Comparison of ENCODE assay signal across 1 cellular context in genomic region chr11:63508009-63508408, GRCh38.
TF ChIP-seq lines count a peak whose summit lies in the region.

No MANE protein-coding gene starts in this region.

TF ChIP-seq in K562, 482 proteins besides CTCF, POLR2A, EP300 and RAD21 (continued from another document):
- TF ChIP-seq DEAF1 (CRISPR knock-in tag; IDR thresholded peaks at IDR 0.05), result peak; percentile 84
- peak; percentile 39 for TF ChIP-seq CTBP1 (IDR thresholded peaks at IDR 0.05; ENCODE audit: borderline replicate concordance)
- no peak for TF ChIP-seq HNRNPK (IDR thresholded peaks at IDR 0.05; ENCODE audit: low read depth, low read length, poor library complexity, severe bottlenecking)
- TF ChIP-seq JUND (IDR thresholded peaks at IDR 0.05; ENCODE audit: borderline replicate concordance, low read depth, low read length), result peak; percentile 28; the same call in 1 of the 2 replicates
- no peak; the same call in 2 of the 3 replicates for TF ChIP-seq JUND (tag; IDR thresholded peaks at IDR 0.05; ENCODE audit: borderline replicate concordance, low read depth, low read length)
- 0 out of 4 replicates have a peak, but pooled peaks of 1 of the 2 experiments have one; percentile 36 for TF ChIP-seq MAZ (CRISPR knock-in tag; conservative IDR thresholded peaks at IDR 0.05 in 1 of 2, IDR thresholded peaks at IDR 0.05 in 1 of 2)
- no peak for TF ChIP-seq ZNF274 (IDR thresholded peaks at IDR 0.05; ENCODE audit: borderline replicate concordance, low read depth, low read length)
- peak in 1 of 2 experiments; percentile 37; a peak in 1 of 4 replicates for TF ChIP-seq RCOR1 (IDR thresholded peaks at IDR 0.05; ENCODE audit: borderline replicate concordance in 1 of 2, low read depth in 2 of 2, low read length in 2 of 2)
- peak in 1 of 2 experiments; percentile 46; a peak in 1 of 4 replicates for TF ChIP-seq SRF (CRISPR knock-in tag; IDR thresholded peaks at IDR 0.05)
- no peak for TF ChIP-seq ZNF75A (CRISPR knock-in tag; IDR thresholded peaks at IDR 0.05)
- peak; percentile 61; the same call in 1 of the 2 replicates for TF ChIP-seq SMC3 (conservative IDR thresholded peaks at IDR 0.05; ENCODE audit: insufficient read depth, low read depth, low read length)
- peak; percentile 12 for TF ChIP-seq MEIS2 (IDR thresholded peaks at IDR 0.05; ENCODE audit: partially characterized antibody)
- TF ChIP-seq CTCFL (IDR thresholded peaks at IDR 0.05; ENCODE audit: borderline replicate concordance, insufficient read depth, low read depth, low read length, poor library complexity, severe bottlenecking), result peak; percentile 35
- TF ChIP-seq ARID3A (IDR thresholded peaks at IDR 0.05; ENCODE audit: borderline replicate concordance, low read depth, low read length), result no peak
- TF ChIP-seq L3MBTL2 (IDR thresholded peaks at IDR 0.05), result 0 out of 2 replicates have a peak, but pooled peaks have one; percentile 20
